9 cellular contexts compared by ENCODE assay signal in genomic region chr22:32050678-32051515, GRCh38. TPM values are rescaled to one million over a fixed set of nuclear protein-coding genes. Genes with fewer than 3 reads are reported as not detected.
A peak's percentile ranks its signal among the peaks of the same experiment; 100 is the strongest.
DNase-seq lines count a peak whose midpoint lies in the region; ATAC-seq and TF ChIP-seq lines count a peak whose summit lies in the region.
"Had no signal": no experiment of that assay in that cellular context is flagged by ENCODE, and none has a peak within 500 bp of the region (broad histone marks: within the 10 kb centered on the region; RNA-seq: fewer than 3 reads in every experiment).

No MANE protein-coding gene starts in this region.

- TF ChIP-seq CTCF in WTC11 (IDR thresholded peaks at IDR 0.05) = no peak

- H3K27me3 Mint-ChIP-seq in WTC11 (ENCODE audit: low read depth) = peaks cover 15% of the 10 kb centered on the region

- H3K27ac Mint-ChIP-seq in WTC11 = peak overlapping the region; percentile 48; the same call in 1 of the 2 replicates
- H3K27ac Mint-ChIP-seq: memory B cell had no signal

- TF ChIP-seq RAD21 in Ishikawa (IDR thresholded peaks at IDR 0.05; ENCODE audit: low read depth) = peak; percentile 12; the same call in 1 of the 2 replicates

- peaks cover 20% of the 10 kb centered on the region for H3K4me1 Mint-ChIP-seq in WTC11
- H3K4me1 Mint-ChIP-seq: memory B cell had no signal

- DNase-seq in DMS153 treated with DMSO at 0.1 percent for 48 hours (lab: John Stamatoyannopoulos, UW; ENCODE audit: unreplicated experiment) = peak; percentile 60
- DNase-seq in WTC11 (ENCODE audit: low spot score) = no peak
- DNase-seq in dedifferentiated amniotic fluid mesenchymal stem cell (ENCODE audit: extremely low spot score) = peak; percentile 92
- peak; percentile 84 for DNase-seq in posterior vena cava (ENCODE audit: low spot score)
- no peak for DNase-seq in NCI-H82 treated with DMSO at 0.1 percent for 48 hours (lab: John Stamatoyannopoulos, UW; ENCODE audit: unreplicated experiment)
- no peak for DNase-seq in T1000 (lab: John Stamatoyannopoulos, UW)

- intact Hi-C loops in posterior vena cava (cut with DNase I) = no loop called here

- POLR2A ChIA-PET in WTC11 (lab: Charles Lee) = no interaction called here

- no peaks in the 10 kb centered on the region for H3K9me3 Mint-ChIP-seq in WTC11
- H3K9me3 Mint-ChIP-seq: memory B cell had no signal

- ATAC-seq in WTC11 = peak; percentile 64
- no peak for ATAC-seq in HG03460 (IDR thresholded peaks at IDR 0.05; ENCODE audit: unreplicated experiment)

- H3K4me3 Mint-ChIP-seq in WTC11 = no peak overlapping the region
- H3K4me3 Mint-ChIP-seq: memory B cell had no signal

- CTCF ChIA-PET in WTC11 (lab: Charles Lee) = interaction anchor here (0.6 to 2.8 kb wide), 6 partner anchors 11 to 385 kb away, joined by 3 to 21 read pairs (median 5); no protein-coding TSS in a partner anchor

- no peaks in the 10 kb centered on the region for H3K36me3 Mint-ChIP-seq in WTC11
- H3K36me3 Mint-ChIP-seq: memory B cell had no signal

- peak; percentile 39; the same call in 1 of the 2 replicates for TF ChIP-seq EP300 in Ishikawa (IDR thresholded peaks at IDR 0.05; ENCODE audit: borderline replicate concordance)

TF ChIP-seq in Ishikawa, 13 proteins besides CTCF, POLR2A, EP300 and RAD21:
- TF ChIP-seq NFIC (IDR thresholded peaks at IDR 0.05) (peak; percentile 39), TCF12 (IDR thresholded peaks at IDR 0.05; ENCODE audit: low read depth) (peak; percentile 35; the same call in 1 of the 2 replicates), CREB1 (IDR thresholded peaks at IDR 0.05; ENCODE audit: low read depth) (no peak), CEBPB (IDR thresholded peaks at IDR 0.05) (peak; percentile 89)
- TF ChIP-seq, protein P1, sequence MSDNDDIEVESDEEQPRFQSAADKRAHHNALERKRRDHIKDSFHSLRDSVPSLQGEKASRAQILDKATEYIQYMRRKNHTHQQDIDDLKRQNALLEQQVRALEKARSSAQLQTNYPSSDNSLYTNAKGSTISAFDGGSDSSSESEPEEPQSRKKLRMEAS (IDR thresholded peaks at IDR 0.05) = peak; percentile 80

TF ChIP-seq in WTC11, 78 proteins besides CTCF, POLR2A, EP300 and RAD21:
- TF ChIP-seq ETV6 (CRISPR knock-in tag; IDR thresholded peaks at IDR 0.05) = no peak
- TF ChIP-seq ERG (CRISPR knock-in tag; IDR thresholded peaks at IDR 0.05) = no peak
- TF ChIP-seq GTF2I (CRISPR knock-in tag; conservative IDR thresholded peaks at IDR 0.05) = no peak
- TF ChIP-seq, protein P2, sequence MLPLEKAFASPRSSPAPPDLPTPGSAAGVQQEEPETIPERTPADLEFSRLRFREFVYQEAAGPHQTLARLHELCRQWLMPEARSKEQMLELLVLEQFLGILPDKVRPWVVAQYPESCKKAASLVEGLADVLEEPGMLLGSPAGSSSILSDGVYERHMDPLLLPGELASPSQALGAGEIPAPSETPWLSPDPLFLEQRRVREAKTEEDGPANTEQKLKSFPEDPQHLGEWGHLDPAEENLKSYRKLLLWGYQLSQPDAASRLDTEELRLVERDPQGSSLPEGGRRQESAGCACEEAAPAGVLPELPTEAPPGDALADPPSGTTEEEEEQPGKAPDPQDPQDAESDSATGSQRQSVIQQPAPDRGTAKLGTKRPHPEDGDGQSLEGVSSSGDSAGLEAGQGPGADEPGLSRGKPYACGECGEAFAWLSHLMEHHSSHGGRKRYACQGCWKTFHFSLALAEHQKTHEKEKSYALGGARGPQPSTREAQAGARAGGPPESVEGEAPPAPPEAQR (CRISPR knock-in tag; IDR thresholded peaks at IDR 0.05) = no peak
- TF ChIP-seq, protein P3, sequence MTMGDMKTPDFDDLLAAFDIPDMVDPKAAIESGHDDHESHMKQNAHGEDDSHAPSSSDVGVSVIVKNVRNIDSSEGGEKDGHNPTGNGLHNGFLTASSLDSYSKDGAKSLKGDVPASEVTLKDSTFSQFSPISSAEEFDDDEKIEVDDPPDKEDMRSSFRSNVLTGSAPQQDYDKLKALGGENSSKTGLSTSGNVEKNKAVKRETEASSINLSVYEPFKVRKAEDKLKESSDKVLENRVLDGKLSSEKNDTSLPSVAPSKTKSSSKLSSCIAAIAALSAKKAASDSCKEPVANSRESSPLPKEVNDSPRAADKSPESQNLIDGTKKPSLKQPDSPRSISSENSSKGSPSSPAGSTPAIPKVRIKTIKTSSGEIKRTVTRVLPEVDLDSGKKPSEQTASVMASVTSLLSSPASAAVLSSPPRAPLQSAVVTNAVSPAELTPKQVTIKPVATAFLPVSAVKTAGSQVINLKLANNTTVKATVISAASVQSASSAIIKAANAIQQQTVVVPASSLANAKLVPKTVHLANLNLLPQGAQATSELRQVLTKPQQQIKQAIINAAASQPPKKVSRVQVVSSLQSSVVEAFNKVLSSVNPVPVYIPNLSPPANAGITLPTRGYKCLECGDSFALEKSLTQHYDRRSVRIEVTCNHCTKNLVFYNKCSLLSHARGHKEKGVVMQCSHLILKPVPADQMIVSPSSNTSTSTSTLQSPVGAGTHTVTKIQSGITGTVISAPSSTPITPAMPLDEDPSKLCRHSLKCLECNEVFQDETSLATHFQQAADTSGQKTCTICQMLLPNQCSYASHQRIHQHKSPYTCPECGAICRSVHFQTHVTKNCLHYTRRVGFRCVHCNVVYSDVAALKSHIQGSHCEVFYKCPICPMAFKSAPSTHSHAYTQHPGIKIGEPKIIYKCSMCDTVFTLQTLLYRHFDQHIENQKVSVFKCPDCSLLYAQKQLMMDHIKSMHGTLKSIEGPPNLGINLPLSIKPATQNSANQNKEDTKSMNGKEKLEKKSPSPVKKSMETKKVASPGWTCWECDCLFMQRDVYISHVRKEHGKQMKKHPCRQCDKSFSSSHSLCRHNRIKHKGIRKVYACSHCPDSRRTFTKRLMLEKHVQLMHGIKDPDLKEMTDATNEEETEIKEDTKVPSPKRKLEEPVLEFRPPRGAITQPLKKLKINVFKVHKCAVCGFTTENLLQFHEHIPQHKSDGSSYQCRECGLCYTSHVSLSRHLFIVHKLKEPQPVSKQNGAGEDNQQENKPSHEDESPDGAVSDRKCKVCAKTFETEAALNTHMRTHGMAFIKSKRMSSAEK (CRISPR knock-in tag; IDR thresholded peaks at IDR 0.05; ENCODE audit: borderline replicate concordance) = no peak
- TF ChIP-seq, protein P4, sequence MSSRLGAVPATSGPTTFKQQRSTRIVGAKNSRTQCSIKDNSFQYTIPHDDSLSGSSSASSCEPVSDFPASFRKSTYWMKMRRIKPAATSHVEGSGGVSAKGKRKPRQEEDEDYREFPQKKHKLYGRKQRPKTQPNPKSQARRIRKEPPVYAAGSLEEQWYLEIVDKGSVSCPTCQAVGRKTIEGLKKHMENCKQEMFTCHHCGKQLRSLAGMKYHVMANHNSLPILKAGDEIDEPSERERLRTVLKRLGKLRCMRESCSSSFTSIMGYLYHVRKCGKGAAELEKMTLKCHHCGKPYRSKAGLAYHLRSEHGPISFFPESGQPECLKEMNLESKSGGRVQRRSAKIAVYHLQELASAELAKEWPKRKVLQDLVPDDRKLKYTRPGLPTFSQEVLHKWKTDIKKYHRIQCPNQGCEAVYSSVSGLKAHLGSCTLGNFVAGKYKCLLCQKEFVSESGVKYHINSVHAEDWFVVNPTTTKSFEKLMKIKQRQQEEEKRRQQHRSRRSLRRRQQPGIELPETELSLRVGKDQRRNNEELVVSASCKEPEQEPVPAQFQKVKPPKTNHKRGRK (CRISPR knock-in tag; IDR thresholded peaks at IDR 0.05; ENCODE audit: borderline replicate concordance) = no peak
- TF ChIP-seq EMX1 (CRISPR knock-in tag; IDR thresholded peaks at IDR 0.05) = no peak
- no peak for TF ChIP-seq GRHL2 (CRISPR knock-in tag; IDR thresholded peaks at IDR 0.05; ENCODE audit: insufficient replicate concordance, severe bottlenecking)

RNA-seq across cellular contexts. Expression of gene SLC5A1, which starts 7.8 kb away (rescaled TPM):
- total RNA-seq in WTC11 (2021) = not detected in 3 replicates
- under 1 TPM in 1 of 2 donors, not detected in 1; 0.05 TPM for total RNA-seq in posterior vena cava

Comparison
In these comparisons a context has a peak if more than half of its experiments do, and no peak if none do; other contexts are left out.
1. DNase-seq: peak in DMS153 treated with DMSO at 0.1 percent for 48 hours (single experiment), dedifferentiated amniotic fluid mesenchymal stem cell (single experiment) and posterior vena cava (single experiment); none in WTC11 (single experiment), NCI-H82 treated with DMSO at 0.1 percent for 48 hours (single experiment) and T1000 (single experiment).